In genomic region chr20:10654630-10655029, GRCh38 we compare ENCODE assay signal across 8 cellular contexts. TPM values are rescaled to one million over a fixed set of nuclear protein-coding genes. Genes with fewer than 3 reads are reported as not detected.
A peak's percentile ranks its signal among the peaks of the same experiment; 100 is the strongest.
DNase-seq lines count a peak whose midpoint lies in the region; ATAC-seq, FAIRE-seq and TF ChIP-seq lines count a peak whose summit lies in the region.

No MANE protein-coding gene starts in this region.

- peak overlapping the region; percentile 88 for H3K27ac Mint-ChIP-seq in MCF 10A (ENCODE audit: low read depth, unreplicated experiment)

- POLR2A ChIA-PET in MCF 10A (lab: Yijun Ruan, JAX): interaction anchor here (2.0 kb wide), 1 partner anchor 26 kb away, joined by 5 read pairs; no protein-coding TSS in a partner anchor

- DNase-seq in MCF 10A (ENCODE audit: unreplicated experiment): peak; percentile 78
- DNase-seq in pancreas: peak in 5 of 6 donors; percentile 58 to 81 (median 73)
- no peak for DNase-seq in UCSD-AML1 (lab: John Stamatoyannopoulos, UW; ENCODE audit: unreplicated experiment)
- DNase-seq in G401 (ENCODE audit: low spot score): no peak
- no peak for DNase-seq in HTR-8/SVneo (ENCODE audit: insufficient read length, low spot score)
- no peak for DNase-seq in AML-193 (lab: John Stamatoyannopoulos, UW)

- in situ Hi-C loops in G401 (cut with HindIII; ENCODE audit: low sequenced_read_pairs): no loop called here

- H3K27me3 ChIP-seq in pancreas: no peaks in the 10 kb centered on the region

- H3K4me1 Mint-ChIP-seq in MCF 10A (ENCODE audit: insufficient read depth, unreplicated experiment): peaks cover 16% of the 10 kb centered on the region

- no peak for TF ChIP-seq CTCF in MCF 10A (IDR thresholded peaks at IDR 0.05; ENCODE audit: unreplicated experiment)
- TF ChIP-seq CTCF in pancreas (IDR thresholded peaks at IDR 0.05): no peak

- BruUV-seq in MCF 10A (replicated peaks; lab: Mats Ljungman, UMichigan): no TSS peak

- no peaks in the 10 kb centered on the region for H3K9me3 Mint-ChIP-seq in MCF 10A (ENCODE audit: unreplicated experiment)

- peak overlapping the region in 2 of 4 donors; percentile 7 to 19 for H3K4me3 ChIP-seq in pancreas

- intact Hi-C loops in MCF 10A (cut with micrococcal nuclease) (no loop called here), pancreas (cut with DNase I) (no loop called here)

- CTCF ChIA-PET in MCF 10A (lab: Yijun Ruan, JAX): interaction anchor here (0.7 to 3.3 kb wide), 4 partner anchors 8 to 19 kb away, joined by 3 to 12 read pairs (median 4); partner anchors contain the start of gene JAG1

- WGBS in pancreas, 2 donors: 7 to 11% methylated on average over 7 of the region's 7 CpGs

- peak overlapping the region; percentile 23 to 84 (median 64) for H3K27ac ChIP-seq in pancreas

- H3K27me3 Mint-ChIP-seq in MCF 10A (ENCODE audit: insufficient read depth, unreplicated experiment): no peaks in the 10 kb centered on the region

- H3K36me3 Mint-ChIP-seq in MCF 10A (ENCODE audit: insufficient read depth, unreplicated experiment): peaks cover 89% of the 10 kb centered on the region

- peaks cover 0 to 48% (median 20%) of the 10 kb centered on the region in 3 donors for H3K36me3 ChIP-seq in pancreas

- H3K9me3 ChIP-seq in pancreas: no peaks in the 10 kb centered on the region

- ATAC-seq in GM18520 (IDR thresholded peaks at IDR 0.05; ENCODE audit: unreplicated experiment) (peak; percentile 45), HG02759 (IDR thresholded peaks at IDR 0.05; ENCODE audit: unreplicated experiment) (peak; percentile 73), pancreas (peak; percentile 83 to 88 (median 84))

- peaks cover 57 to 65% (median 58%) of the 10 kb centered on the region in 3 donors for H3K4me1 ChIP-seq in pancreas

- no peak overlapping the region for H3K4me3 Mint-ChIP-seq in MCF 10A (ENCODE audit: unreplicated experiment)

- FAIRE-seq in pancreas (lab: Jason Lieb, UNC) (no peak), HTR-8/SVneo (lab: Jason Lieb, UNC) (no peak)

RNA-seq across cellular contexts. Expression of gene JAG1, which starts 19.2 kb away (rescaled TPM):
- 62.5 and 88.0 TPM in 2 replicates for total RNA-seq in MCF 10A (2022)
- 10 to 100 TPM; 22.6 to 60.1 (median 27.4) TPM for total RNA-seq in pancreas
- polyA plus RNA-seq in pancreas: 10 to 100 TPM; 13.9 to 14.6 TPM
- total RNA-seq in G401 (2014; rRNA removed; shearing (Covaris generic)): 0.06 TPM in 1 of 2 replicates, not detected in the other

Comparison
In these comparisons a context has a peak if more than half of its experiments do, and no peak if none do; other contexts are left out.
1. DNase-seq: peak in MCF 10A (single experiment) and pancreas (5 of 6); none in UCSD-AML1 (single experiment), G401 (single experiment), HTR-8/SVneo (single experiment) and AML-193 (0 of 2).
2. RNA of gene JAG1, which starts 19.2 kb away (total RNA-seq): 62.5 to 88.0 TPM in MCF 10A and 22.6 to 60.1 TPM in pancreas; 0.06 TPM in G401; every median in the first group is over 10 times any median in the second.
3. Peak in every context shown above with its lines, with median percentiles within 50 percentile points of each other: ATAC-seq.